In genomic region chr7:149050941-149051340, GRCh38 we compare ENCODE assay signal across 17 cellular contexts. TPM values are rescaled to one million over a fixed set of nuclear protein-coding genes. Genes with fewer than 3 reads are reported as not detected.
DNase-seq lines count a peak whose midpoint lies in the region; ATAC-seq and TF ChIP-seq lines count a peak whose summit lies in the region.
"Had no signal": no experiment of that assay in that cellular context is flagged by ENCODE, and none has a peak within 500 bp of the region (broad histone marks: within the 10 kb centered on the region; RNA-seq: fewer than 3 reads in every experiment).

No MANE protein-coding gene starts in this region.

- H3K27me3 Mint-ChIP-seq in natural killer cell treated with Interleukin-12 subunit alpha and Interleukin-12 subunit beta and Interleukin-15 and Interleukin-18, amount 100 ng/mL, for 72 hours = no peaks in the 10 kb centered on the region
- peaks cover 0 to 7% of the 10 kb centered on the region in 2 donors for H3K27me3 Mint-ChIP-seq in natural killer cell (ENCODE audit: low read depth in 2 of 2)

- no peak for DNase-seq in natural killer cell treated with Interleukin-12 subunit alpha and Interleukin-12 subunit beta and Interleukin-15 and Interleukin-18, amount 100 ng/mL, for 72 hours (ENCODE audit: low spot score)
- DNase-seq in natural killer cell (no peak), NCI-H226 (peak; percentile 15), epithelial cell of esophagus (ENCODE audit: low read depth) (peak; percentile 49), renal cortical epithelial cell (ENCODE audit: low read depth) (peak; percentile 36), sigmoid colon (no peak)
- no peak for DNase-seq in activated CD4-positive, alpha-beta T cell treated with anti-CD3 and anti-CD28 coated beads, Interleukin-2, amount 50 U/mL, for 48 hours
- DNase-seq in stimulated activated CD4-positive, alpha-beta T cell treated with anti-CD3 and anti-CD28 coated beads, Interleukin-2, amount 100 ng/mL, for 24 hours = no peak
- DNase-seq: DMS 273 treated with DMSO at 0.1 percent for 48 hours; KBM-7; NCI-H1105 treated with DMSO at 0.1 percent for 48 hours; NCI-H1694 treated with DMSO at 0.1 percent for 48 hours; NCI-H446; NK-92 treated with Interleukin-12 subunit alpha and Interleukin-12 subunit beta, amount 100 ng/mL, for 24 hours had no signal

- intact Hi-C loops in natural killer cell (cut with micrococcal nuclease) = no loop called here
- intact Hi-C loops in sigmoid colon (cut with DNase I) = no loop called here

- peaks cover 4 to 5% of the 10 kb centered on the region in 2 donors for H3K4me1 Mint-ChIP-seq in natural killer cell treated with Interleukin-12 subunit alpha and Interleukin-12 subunit beta and Interleukin-15 and Interleukin-18, amount 100 ng/mL, for 72 hours (ENCODE audit: low read depth in 2 of 2)
- no peaks in the 10 kb centered on the region for H3K4me1 Mint-ChIP-seq in natural killer cell

- no peaks in the 10 kb centered on the region for H3K9me3 Mint-ChIP-seq in natural killer cell treated with Interleukin-12 subunit alpha and Interleukin-12 subunit beta and Interleukin-15 and Interleukin-18, amount 100 ng/mL, for 72 hours
- no peaks in the 10 kb centered on the region for H3K9me3 Mint-ChIP-seq in natural killer cell

- H3K27me3 ChIP-seq in sigmoid colon = no peaks in the 10 kb centered on the region

- 96 to 98% methylated on average over 3 of the region's 3 CpGs for WGBS in sigmoid colon, 2 donors

- no peak overlapping the region for H3K4me3 Mint-ChIP-seq in natural killer cell treated with Interleukin-12 subunit alpha and Interleukin-12 subunit beta and Interleukin-15 and Interleukin-18, amount 100 ng/mL, for 72 hours
- no peak overlapping the region for H3K4me3 Mint-ChIP-seq in natural killer cell

- no peak for TF ChIP-seq EP300 in sigmoid colon (IDR thresholded peaks at IDR 0.05)

- H3K36me3 Mint-ChIP-seq in natural killer cell treated with Interleukin-12 subunit alpha and Interleukin-12 subunit beta and Interleukin-15 and Interleukin-18, amount 100 ng/mL, for 72 hours = no peaks in the 10 kb centered on the region
- H3K36me3 Mint-ChIP-seq in natural killer cell = no peaks in the 10 kb centered on the region

- no peak overlapping the region for H3K27ac Mint-ChIP-seq in natural killer cell treated with Interleukin-12 subunit alpha and Interleukin-12 subunit beta and Interleukin-15 and Interleukin-18, amount 100 ng/mL, for 72 hours
- H3K27ac Mint-ChIP-seq in natural killer cell = no peak overlapping the region

- no peaks in the 10 kb centered on the region for H3K36me3 ChIP-seq in sigmoid colon
- H3K36me3 ChIP-seq: HAP-1 had no signal

- H3K9me3 ChIP-seq in sigmoid colon = no peaks in the 10 kb centered on the region
- H3K9me3 ChIP-seq: HAP-1 had no signal

- H3K4me3 ChIP-seq in epithelial cell of esophagus (ENCODE audit: low read length) (no peak overlapping the region), sigmoid colon (no peak overlapping the region)
- H3K4me3 ChIP-seq: HAP-1 had no signal

- ATAC-seq in natural killer cell treated with Interleukin-12 subunit alpha and Interleukin-12 subunit beta and Interleukin-15 and Interleukin-18, amount 100 ng/mL, for 72 hours = peak; percentile 65 to 82
- no peak for ATAC-seq in natural killer cell

- no peak for TF ChIP-seq POLR2A in sigmoid colon (IDR thresholded peaks at IDR 0.05)

- no peak overlapping the region for H3K27ac ChIP-seq in sigmoid colon
- H3K27ac ChIP-seq: C4-2B, RWPE1 had no signal

- TF ChIP-seq CTCF in natural killer cell (IDR thresholded peaks at IDR 0.05) (no peak), epithelial cell of esophagus (IDR thresholded peaks at IDR 0.05; ENCODE audit: insufficient read depth, low read depth, low read length, missing control alignments) (no peak), sigmoid colon (IDR thresholded peaks at IDR 0.05) (no peak)

- no peaks in the 10 kb centered on the region for H3K4me1 ChIP-seq in sigmoid colon
- H3K4me1 ChIP-seq: HAP-1 had no signal

RNA-seq across cellular contexts. Expression of gene PDIA4, which starts 22.6 kb away (rescaled TPM):
- 100 to 1,000 TPM; 141 to 159 TPM for total RNA-seq in natural killer cell treated with Interleukin-12 subunit alpha and Interleukin-12 subunit beta and Interleukin-15 and Interleukin-18, amount 100 ng/mL, for 72 hours
- total RNA-seq in natural killer cell (10 to 100 TPM; 54.0 to 82.0 (median 62.7) TPM), renal cortical epithelial cell (254 and 463 TPM in 2 replicates), sigmoid colon (10 to 100 TPM; 34.3 to 47.4 (median 39.7) TPM)
- polyA plus RNA-seq in sigmoid colon = 100 to 1,000 TPM in 1 of 3 donors, 10 to 100 TPM in 2; 11.4 to 183 (median 40.9) TPM

RNA-seq across cellular contexts. Expression of gene ZNF786, which starts 39.6 kb away (rescaled TPM):
- total RNA-seq in natural killer cell treated with Interleukin-12 subunit alpha and Interleukin-12 subunit beta and Interleukin-15 and Interleukin-18, amount 100 ng/mL, for 72 hours = 10 to 100 TPM in 1 of 2 donors, 1 to 10 TPM in 1; 7.8 to 10.8 TPM
- total RNA-seq in natural killer cell (1 to 10 TPM; 3.2 to 9.1 (median 4.6) TPM), renal cortical epithelial cell (6.4 and 14.9 TPM in 2 replicates), sigmoid colon (1 to 10 TPM; 3.0 to 6.9 (median 3.9) TPM)
- 1 to 10 TPM in 2 of 3 donors, under 1 TPM in 1; 0.60 to 4.6 (median 1.2) TPM for polyA plus RNA-seq in sigmoid colon

Comparison
In these comparisons a context has a peak if more than half of its experiments do, and no peak if none do; other contexts are left out.
1. ATAC-seq: peak in natural killer cell treated with Interleukin-12 subunit alpha and Interleukin-12 subunit beta and Interleukin-15 and Interleukin-18, amount 100 ng/mL, for 72 hours (2 of 2); none in natural killer cell (0 of 3).
2. DNase-seq: peak in NCI-H226 (single experiment), epithelial cell of esophagus (single experiment) and renal cortical epithelial cell (single experiment); none in natural killer cell treated with Interleukin-12 subunit alpha and Interleukin-12 subunit beta and Interleukin-15 and Interleukin-18, amount 100 ng/mL, for 72 hours (single experiment), natural killer cell (single experiment), activated CD4-positive, alpha-beta T cell treated with anti-CD3 and anti-CD28 coated beads, Interleukin-2, amount 50 U/mL, for 48 hours (0 of 2), stimulated activated CD4-positive, alpha-beta T cell treated with anti-CD3 and anti-CD28 coated beads, Interleukin-2, amount 100 ng/mL, for 24 hours (0 of 2) and sigmoid colon (single experiment).